14 cellular contexts compared by ENCODE assay signal in genomic region chr15:90819850-90820249, GRCh38. TPM values are rescaled to one million over a fixed set of nuclear protein-coding genes. Genes with fewer than 3 reads are reported as not detected.
DNase-seq lines count a peak whose midpoint lies in the region; ATAC-seq and TF ChIP-seq lines count a peak whose summit lies in the region.
"Had no signal": no experiment of that assay in that cellular context is flagged by ENCODE, and none has a peak within 500 bp of the region (broad histone marks: within the 10 kb centered on the region; RNA-seq: fewer than 3 reads in every experiment).

No MANE protein-coding gene starts in this region.

- no peaks in the 10 kb centered on the region for H3K27me3 Mint-ChIP-seq in activated CD4-positive, alpha-beta T cell treated with anti-CD3 and anti-CD28 coated beads, Interleukin-2, amount 10 ng/mL, durations not matched to agents 24 days and 14 days
- no peaks in the 10 kb centered on the region for H3K27me3 Mint-ChIP-seq in activated T-helper 1 cell treated with anti-CD3 and anti-CD28 coated beads, Interleukin-12 subunit alpha, Interleukin-12 subunit beta, Interleukin-2, Interleukin-4 antibody, amounts not matched to agents 30 ng/mL and 10 ng/mL and 1 ng/mL, durations not matched to agents 14 hours and 24 hours and 36 hours (ENCODE audit: insufficient read depth)
- no peaks in the 10 kb centered on the region for H3K27me3 Mint-ChIP-seq in natural killer cell (ENCODE audit: low read depth in 2 of 2)
- H3K27me3 Mint-ChIP-seq: activated naive CD8-positive, alpha-beta T cell had no signal

- peaks cover 66% of the 10 kb centered on the region for H3K4me1 Mint-ChIP-seq in activated CD4-positive, alpha-beta T cell treated with anti-CD3 and anti-CD28 coated beads, Interleukin-2, amount 10 ng/mL, durations not matched to agents 24 days and 14 days
- peaks cover 77% of the 10 kb centered on the region for H3K4me1 Mint-ChIP-seq in activated T-helper 1 cell treated with anti-CD3 and anti-CD28 coated beads, Interleukin-12 subunit alpha, Interleukin-12 subunit beta, Interleukin-2, Interleukin-4 antibody, amounts not matched to agents 30 ng/mL and 10 ng/mL and 1 ng/mL, durations not matched to agents 14 hours and 24 hours and 36 hours (ENCODE audit: low read depth)
- peaks cover 54 to 61% of the 10 kb centered on the region in 2 donors for H3K4me1 Mint-ChIP-seq in natural killer cell

- no peak for TF ChIP-seq CTCF in natural killer cell (IDR thresholded peaks at IDR 0.05)

- peaks cover 20% of the 10 kb centered on the region for H3K36me3 Mint-ChIP-seq in activated CD4-positive, alpha-beta T cell treated with anti-CD3 and anti-CD28 coated beads, Interleukin-2, amount 10 ng/mL, durations not matched to agents 24 days and 14 days (ENCODE audit: low read depth)
- H3K36me3 Mint-ChIP-seq in activated T-helper 1 cell treated with anti-CD3 and anti-CD28 coated beads, Interleukin-12 subunit alpha, Interleukin-12 subunit beta, Interleukin-2, Interleukin-4 antibody, amounts not matched to agents 30 ng/mL and 10 ng/mL and 1 ng/mL, durations not matched to agents 14 hours and 24 hours and 36 hours (ENCODE audit: low read depth): peaks cover 21% of the 10 kb centered on the region
- no peaks in the 10 kb centered on the region for H3K36me3 Mint-ChIP-seq in natural killer cell
- H3K36me3 Mint-ChIP-seq: activated naive CD8-positive, alpha-beta T cell had no signal

- no peak overlapping the region for H3K4me3 Mint-ChIP-seq in activated CD4-positive, alpha-beta T cell treated with anti-CD3 and anti-CD28 coated beads, Interleukin-2, amount 10 ng/mL, durations not matched to agents 24 days and 14 days
- no peak overlapping the region for H3K4me3 Mint-ChIP-seq in activated T-helper 1 cell treated with anti-CD3 and anti-CD28 coated beads, Interleukin-12 subunit alpha, Interleukin-12 subunit beta, Interleukin-2, Interleukin-4 antibody, amounts not matched to agents 30 ng/mL and 10 ng/mL and 1 ng/mL, durations not matched to agents 14 hours and 24 hours and 36 hours
- peak overlapping the region; percentile 75 for H3K4me3 Mint-ChIP-seq in natural killer cell
- H3K4me3 Mint-ChIP-seq: activated naive CD8-positive, alpha-beta T cell; neural progenitor cell had no signal

- peak; percentile 72 to 80 (median 75) for ATAC-seq in natural killer cell

- intact Hi-C loops in activated CD4-positive, alpha-beta T cell treated with anti-CD3 and anti-CD28 coated beads, Interleukin-2, amount 10 ng/mL, durations not matched to agents 24 days and 14 days (cut with micrococcal nuclease): loop anchor here (5.0 kb wide), 1 partner anchor 112 kb away; the partner anchor contains the start of gene HDDC3
- intact Hi-C loops in activated T-helper 1 cell treated with anti-CD3 and anti-CD28 coated beads, Interleukin-12 subunit alpha, Interleukin-12 subunit beta, Interleukin-2, Interleukin-4 antibody, amounts not matched to agents 30 ng/mL and 10 ng/mL and 1 ng/mL, durations not matched to agents 14 hours and 24 hours and 36 hours (cut with micrococcal nuclease): loop anchor here (5.0 kb wide), 1 partner anchor 173 kb away; no protein-coding TSS in a partner anchor
- intact Hi-C loops in natural killer cell (cut with micrococcal nuclease): loop anchor here (2.0 to 5.0 kb wide), 3 partner anchors 33 to 67 kb away; no protein-coding TSS in a partner anchor

- no peak for DNase-seq in activated CD4-positive, alpha-beta T cell treated with anti-CD3 and anti-CD28 coated beads, Interleukin-2, amount 10 ng/mL, durations not matched to agents 24 days and 14 days
- no peak for DNase-seq in activated CD4-positive, alpha-beta T cell treated with anti-CD3 and anti-CD28 coated beads, Interleukin-2, amount 50 U/mL, for 48 hours
- DNase-seq in GDM1 (lab: John Stamatoyannopoulos, UW) (peak; percentile 26), natural killer cell (peak; percentile 56), glomerular visceral epithelial cell (ENCODE audit: extremely low spot score) (no peak), SKM-1 treated with dmso at 0.1 percent for 144 hours (lab: John Stamatoyannopoulos, UW; ENCODE audit: unreplicated experiment) (no peak), NCI-H2196 treated with DMSO at 0.1 percent for 48 hours (lab: John Stamatoyannopoulos, UW; ENCODE audit: unreplicated experiment) (no peak)
- DNase-seq in activated T-helper 1 cell treated with anti-CD3 and anti-CD28 coated beads, Interleukin-12 subunit alpha, Interleukin-12 subunit beta, Interleukin-2, Interleukin-4 antibody, amounts not matched to agents 30 ng/mL and 10 ng/mL and 1 ng/mL, durations not matched to agents 14 hours and 24 hours and 36 hours (ENCODE audit: low spot score): no peak
- DNase-seq: brain microvascular endothelial cell, foreskin fibroblast, mesendoderm, upper lobe of left lung had no signal

- peak overlapping the region; percentile 85 for H3K27ac Mint-ChIP-seq in activated CD4-positive, alpha-beta T cell treated with anti-CD3 and anti-CD28 coated beads, Interleukin-2, amount 10 ng/mL, durations not matched to agents 24 days and 14 days
- H3K27ac Mint-ChIP-seq in activated T-helper 1 cell treated with anti-CD3 and anti-CD28 coated beads, Interleukin-12 subunit alpha, Interleukin-12 subunit beta, Interleukin-2, Interleukin-4 antibody, amounts not matched to agents 30 ng/mL and 10 ng/mL and 1 ng/mL, durations not matched to agents 14 hours and 24 hours and 36 hours: peak overlapping the region; percentile 87
- peak overlapping the region; percentile 86 to 96 for H3K27ac Mint-ChIP-seq in natural killer cell
- H3K27ac Mint-ChIP-seq: activated naive CD8-positive, alpha-beta T cell; neural progenitor cell had no signal

- no peaks in the 10 kb centered on the region for H3K9me3 Mint-ChIP-seq in activated CD4-positive, alpha-beta T cell treated with anti-CD3 and anti-CD28 coated beads, Interleukin-2, amount 10 ng/mL, durations not matched to agents 24 days and 14 days
- no peaks in the 10 kb centered on the region for H3K9me3 Mint-ChIP-seq in activated T-helper 1 cell treated with anti-CD3 and anti-CD28 coated beads, Interleukin-12 subunit alpha, Interleukin-12 subunit beta, Interleukin-2, Interleukin-4 antibody, amounts not matched to agents 30 ng/mL and 10 ng/mL and 1 ng/mL, durations not matched to agents 14 hours and 24 hours and 36 hours
- no peaks in the 10 kb centered on the region for H3K9me3 Mint-ChIP-seq in natural killer cell

RNA-seq across cellular contexts. Expression of gene FURIN, which starts 48.5 kb away (rescaled TPM):
- 432 TPM in 2 replicates for total RNA-seq in activated CD4-positive, alpha-beta T cell treated with anti-CD3 and anti-CD28 coated beads, Interleukin-2, amount 10 ng/mL, durations not matched to agents 24 days and 14 days
- total RNA-seq in activated T-helper 1 cell treated with anti-CD3 and anti-CD28 coated beads, Interleukin-12 subunit alpha, Interleukin-12 subunit beta, Interleukin-2, Interleukin-4 antibody, amounts not matched to agents 30 ng/mL and 10 ng/mL and 1 ng/mL, durations not matched to agents 14 hours and 24 hours and 36 hours: 530 and 545 TPM in 2 replicates
- total RNA-seq in natural killer cell: 100 to 1,000 TPM; 110 to 178 (median 172) TPM

Comparison
In these comparisons a context has a peak if more than half of its experiments do, and no peak if none do; other contexts are left out.
1. DNase-seq: peak in GDM1 (single experiment) and natural killer cell (single experiment); none in activated CD4-positive, alpha-beta T cell treated with anti-CD3 and anti-CD28 coated beads, Interleukin-2, amount 10 ng/mL, durations not matched to agents 24 days and 14 days (single experiment), activated CD4-positive, alpha-beta T cell treated with anti-CD3 and anti-CD28 coated beads, Interleukin-2, amount 50 U/mL, for 48 hours (0 of 2), activated T-helper 1 cell treated with anti-CD3 and anti-CD28 coated beads, Interleukin-12 subunit alpha, Interleukin-12 subunit beta, Interleukin-2, Interleukin-4 antibody, amounts not matched to agents 30 ng/mL and 10 ng/mL and 1 ng/mL, durations not matched to agents 14 hours and 24 hours and 36 hours (single experiment), glomerular visceral epithelial cell (single experiment), SKM-1 treated with dmso at 0.1 percent for 144 hours (single experiment) and NCI-H2196 treated with DMSO at 0.1 percent for 48 hours (single experiment).
2. Peak in every context shown above with its lines, with median percentiles within 50 percentile points of each other: H3K27ac Mint-ChIP-seq.